ENCODE assay signal across 1 cellular context in genomic region chr17:40901981-40902862, GRCh38.
TF ChIP-seq lines count a peak whose summit lies in the region.

No MANE protein-coding gene starts in this region.

TF ChIP-seq in HEK293, 187 proteins besides CTCF, POLR2A, EP300 and RAD21 (continued from another document):
- TF ChIP-seq PRDM10 (tag by site-specific recombination; IDR thresholded peaks at IDR 0.05), result peak; percentile 44; the same call in 1 of the 2 replicates
- TF ChIP-seq, protein P1, sequence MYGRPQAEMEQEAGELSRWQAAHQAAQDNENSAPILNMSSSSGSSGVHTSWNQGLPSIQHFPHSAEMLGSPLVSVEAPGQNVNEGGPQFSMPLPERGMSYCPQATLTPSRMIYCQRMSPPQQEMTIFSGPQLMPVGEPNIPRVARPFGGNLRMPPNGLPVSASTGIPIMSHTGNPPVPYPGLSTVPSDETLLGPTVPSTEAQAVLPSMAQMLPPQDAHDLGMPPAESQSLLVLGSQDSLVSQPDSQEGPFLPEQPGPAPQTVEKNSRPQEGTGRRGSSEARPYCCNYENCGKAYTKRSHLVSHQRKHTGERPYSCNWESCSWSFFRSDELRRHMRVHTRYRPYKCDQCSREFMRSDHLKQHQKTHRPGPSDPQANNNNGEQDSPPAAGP (tag by site-specific recombination; IDR thresholded peaks at IDR 0.05), result 0 out of 2 replicates have a peak, but pooled peaks have one; percentile 27
- TF ChIP-seq REPIN1 (tag by site-specific recombination; IDR thresholded peaks at IDR 0.05; ENCODE audit: low read depth), result no peak
